Comparison of ENCODE assay signal across 16 cellular contexts in the genomic region with DNA sequence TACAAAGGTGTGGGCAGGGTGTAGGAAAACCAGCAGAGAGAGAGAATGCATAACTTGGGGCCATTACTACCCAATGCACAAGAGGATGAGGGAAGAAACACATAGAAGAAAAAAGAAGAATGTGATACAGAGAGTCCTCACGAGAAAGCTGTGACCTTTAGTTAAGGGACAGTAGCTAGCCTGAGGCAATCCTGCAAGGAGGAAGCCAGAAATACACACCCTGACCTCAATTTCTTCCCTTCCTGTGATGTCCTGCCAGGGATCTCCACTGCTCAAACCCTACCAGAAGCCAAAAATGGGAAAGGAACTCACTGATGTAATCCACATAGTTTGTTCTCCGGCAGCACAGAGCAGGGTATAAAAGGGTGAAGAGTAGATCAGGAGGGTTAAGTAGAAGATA. TPM values are rescaled to one million over a fixed set of nuclear protein-coding genes. Genes with fewer than 3 reads are reported as not detected.
DNase-seq lines count a peak whose midpoint lies in the region; TF ChIP-seq lines count a peak whose summit lies in the region.
"Had no signal": no experiment of that assay in that cellular context is flagged by ENCODE, and none has a peak within 500 bp of the region (broad histone marks: within the 10 kb centered on the region; RNA-seq: fewer than 3 reads in every experiment).

No MANE protein-coding gene starts in this region.

- H3K27ac ChIP-seq in mesendoderm (ENCODE audit: low read depth, low read length) = no peak overlapping the region
- H3K27ac ChIP-seq in MM.1S (ENCODE audit: low read length) = no peak overlapping the region
- H3K27ac ChIP-seq: BLaER1 had no signal

- no peak overlapping the region for H2BK120ac ChIP-seq in mesendoderm (ENCODE audit: low read depth, low read length)

- no peaks in the 10 kb centered on the region for H3K4me1 Mint-ChIP-seq in T-helper 2 cell treated with Interferon-gamma antibody and Interleukin-4, amounts not matched to agents 5 μg/mL and 100 μg/mL, for 36 hours (ENCODE audit: low read depth)

- no peak overlapping the region for H3K4me3 ChIP-seq in MG63
- H3K4me3 ChIP-seq in cardiac fibroblast (replicated peaks in 1 of 2; ENCODE audit: low read depth in 2 of 2, low read length in 2 of 2) = no peak overlapping the region
- no peak overlapping the region for H3K4me3 ChIP-seq in mesendoderm (ENCODE audit: low read length)
- H3K4me3 ChIP-seq in MM.1S (ENCODE audit: low read length) = no peak overlapping the region
- H3K4me3 ChIP-seq: BLaER1 had no signal

- no CpG with 5 or more reads among the region's 2 CpGs for WGBS in mesendoderm (ENCODE audit: extremely low coverage, insufficient coverage, low lambda C conversion rate)

- H3K4me3 Mint-ChIP-seq in T-helper 2 cell treated with Interferon-gamma antibody and Interleukin-4, amounts not matched to agents 5 μg/mL and 100 μg/mL, for 36 hours = no peak overlapping the region

- TF ChIP-seq CTCF in cardiac fibroblast (IDR thresholded peaks at IDR 0.05; ENCODE audit: low read depth, low read length) = no peak
- no peak for TF ChIP-seq CTCF in MM.1S (IDR thresholded peaks at IDR 0.05; ENCODE audit: low read length)

- no peaks in the 10 kb centered on the region for H3K9me3 ChIP-seq in MG63
- no peaks in the 10 kb centered on the region for H3K9me3 ChIP-seq in MM.1S (replicated peaks; ENCODE audit: insufficient read depth, low read length)
- H3K9me3 ChIP-seq: BLaER1 had no signal

- no peak overlapping the region for H4K5ac ChIP-seq in mesendoderm (ENCODE audit: low read length)

- no peak overlapping the region for H3K9ac ChIP-seq in mesendoderm (ENCODE audit: low read length)
- H3K9ac ChIP-seq in MM.1S (ENCODE audit: low read length) = no peak overlapping the region
- H3K9ac ChIP-seq: BLaER1 had no signal

- H3K56ac ChIP-seq in mesendoderm (ENCODE audit: low read length) = no peak overlapping the region

- no peaks in the 10 kb centered on the region for H3K79me1 ChIP-seq in mesendoderm (ENCODE audit: low read length)

- DNase-seq in EL (peak; percentile 17), MG63 (peak; percentile 13), cardiac fibroblast (ENCODE audit: low read depth in 2 of 2) (peak; percentile 9 to 11), mesendoderm (peak; percentile 28), MM.1S (no peak), HT-29 (ENCODE audit: low spot score) (no peak)
- no peak for DNase-seq in T-helper 2 cell treated with Interferon-gamma antibody and Interleukin-4, amounts not matched to agents 5 μg/mL and 100 μg/mL, for 36 hours (ENCODE audit: low spot score)
- DNase-seq: ACHN, DMS153, NCI-H1105, NCI-H187, NCI-H446, NCI-H82, SIG-M5, SW 1271 had no signal

- H3K4me2 ChIP-seq in mesendoderm (ENCODE audit: low read length) = no peak overlapping the region
- H3K4me2 ChIP-seq in MM.1S (ENCODE audit: low read depth, low read length) = no peak overlapping the region
- H3K4me2 ChIP-seq: BLaER1 had no signal

- H2AFZ ChIP-seq in MM.1S (ENCODE audit: low read length) = no peak overlapping the region

- no peak overlapping the region for H2BK5ac ChIP-seq in mesendoderm (ENCODE audit: low read length)

- no peaks in the 10 kb centered on the region for H3K9me3 Mint-ChIP-seq in T-helper 2 cell treated with Interferon-gamma antibody and Interleukin-4, amounts not matched to agents 5 μg/mL and 100 μg/mL, for 36 hours

- no peak overlapping the region for H3K23ac ChIP-seq in mesendoderm (ENCODE audit: low read length)

- no peak overlapping the region for H2AK5ac ChIP-seq in mesendoderm (ENCODE audit: low read length)

- H3K27me3 ChIP-seq in MG63 (no peaks in the 10 kb centered on the region), mesendoderm (ENCODE audit: insufficient read depth, low read length, poor library complexity) (no peaks in the 10 kb centered on the region), MM.1S (replicated peaks; ENCODE audit: insufficient read depth, low read length) (no peaks in the 10 kb centered on the region)
- H3K27me3 ChIP-seq: BLaER1 had no signal

- no peak overlapping the region for H3K4ac ChIP-seq in mesendoderm (ENCODE audit: low read depth, low read length)

- no peak overlapping the region for H2BK15ac ChIP-seq in mesendoderm (replicated peaks; ENCODE audit: low read depth)

- no peak overlapping the region for H4K8ac ChIP-seq in mesendoderm (ENCODE audit: low read depth, low read length)

- H3K27ac Mint-ChIP-seq in T-helper 2 cell treated with Interferon-gamma antibody and Interleukin-4, amounts not matched to agents 5 μg/mL and 100 μg/mL, for 36 hours = no peak overlapping the region

- H3K27me3 Mint-ChIP-seq in T-helper 2 cell treated with Interferon-gamma antibody and Interleukin-4, amounts not matched to agents 5 μg/mL and 100 μg/mL, for 36 hours (ENCODE audit: low read depth) = no peaks in the 10 kb centered on the region

- H3K79me2 ChIP-seq in mesendoderm (ENCODE audit: control insufficient read depth, insufficient read depth, low read length) (no peaks in the 10 kb centered on the region), MM.1S (ENCODE audit: low read length) (no peaks in the 10 kb centered on the region)

- H3K4me1 ChIP-seq in mesendoderm (ENCODE audit: control insufficient read depth, low read depth, low read length) (no peaks in the 10 kb centered on the region), MM.1S (ENCODE audit: low read length) (no peaks in the 10 kb centered on the region)
- H3K4me1 ChIP-seq: BLaER1 had no signal

- no peaks in the 10 kb centered on the region for H3K36me3 ChIP-seq in MG63
- H3K36me3 ChIP-seq in mesendoderm (ENCODE audit: control insufficient read depth, insufficient read depth, low read length) = no peaks in the 10 kb centered on the region
- H3K36me3 ChIP-seq in MM.1S (replicated peaks; ENCODE audit: insufficient read depth, low read length) = no peaks in the 10 kb centered on the region
- H3K36me3 ChIP-seq: BLaER1 had no signal

- no peak overlapping the region for H3K18ac ChIP-seq in mesendoderm (ENCODE audit: low read length)

- H3K36me3 Mint-ChIP-seq in T-helper 2 cell treated with Interferon-gamma antibody and Interleukin-4, amounts not matched to agents 5 μg/mL and 100 μg/mL, for 36 hours (ENCODE audit: low read depth) = no peaks in the 10 kb centered on the region

- no peaks in the 10 kb centered on the region for H3F3A ChIP-seq in MM.1S (ENCODE audit: insufficient read depth, low read length)

- H4K20me1 ChIP-seq in MM.1S (ENCODE audit: insufficient read depth, low read length) = no peaks in the 10 kb centered on the region
- H4K20me1 ChIP-seq: BLaER1 had no signal

- H3K9me2 ChIP-seq in MM.1S (replicated peaks; ENCODE audit: insufficient read depth, low read length) = no peaks in the 10 kb centered on the region

RNA-seq across cellular contexts. Expression of a gene that starts 17.8 kb away (rescaled TPM):
- not detected in 2 replicates for total RNA-seq in MG63 (2014; rRNA removed; shearing (Covaris generic); ENCODE audit: low replicate concordance)
- 0.32 TPM for polyA plus RNA-seq in mesendoderm (2013, experiment 1 of 2)
- 0.34 TPM for polyA plus RNA-seq in mesendoderm (2013, experiment 2 of 2)
- total RNA-seq in HT-29 (2014; rRNA removed; shearing (Covaris generic)) = 2.7 and 4.6 TPM in 2 replicates

RNA-seq across cellular contexts. Expression of a gene that starts 23.0 kb away (rescaled TPM):
- total RNA-seq in MG63 (2014; rRNA removed; shearing (Covaris generic); ENCODE audit: low replicate concordance) = 0.86 TPM in 1 of 2 replicates, not detected in the other
- polyA plus RNA-seq in mesendoderm (2013, experiment 1 of 2) = not detected
- not detected for polyA plus RNA-seq in mesendoderm (2013, experiment 2 of 2)
- total RNA-seq in HT-29 (2014; rRNA removed; shearing (Covaris generic)) = not detected in 2 replicates

Comparison
In these comparisons a context has a peak if more than half of its experiments do, and no peak if none do; other contexts are left out.
1. DNase-seq: peak in EL (single experiment), MG63 (single experiment), cardiac fibroblast (2 of 2) and mesendoderm (single experiment); none in MM.1S (single experiment), T-helper 2 cell treated with Interferon-gamma antibody and Interleukin-4, amounts not matched to agents 5 μg/mL and 100 μg/mL, for 36 hours (single experiment) and HT-29 (single experiment).